ENCODE assay signal across 1 cellular context in genomic region chr1:201481761-201482493, GRCh38.
TF ChIP-seq lines count a peak whose summit lies in the region.

No MANE protein-coding gene starts in this region.

TF ChIP-seq in IMR-90, 13 proteins besides CTCF, POLR2A, EP300 and RAD21:
- peak; percentile 60; the same call in 1 of the 2 replicates for TF ChIP-seq MAZ (IDR thresholded peaks at IDR 0.05; ENCODE audit: borderline replicate concordance, low read depth, low read length)
- TF ChIP-seq SMC3 (IDR thresholded peaks at IDR 0.05; ENCODE audit: low read depth, low read length) = peak; percentile 78
- TF ChIP-seq USF2 (IDR thresholded peaks at IDR 0.05; ENCODE audit: low read depth, low read length) = no peak
